In genomic region chr11:75553889-75554257, GRCh38 we compare ENCODE assay signal across 14 cellular contexts. TPM values are rescaled to one million over a fixed set of nuclear protein-coding genes. Genes with fewer than 3 reads are reported as not detected.
DNase-seq lines count a peak whose midpoint lies in the region; ATAC-seq and TF ChIP-seq lines count a peak whose summit lies in the region.
"Had no signal": no experiment of that assay in that cellular context is flagged by ENCODE, and none has a peak within 500 bp of the region (broad histone marks: within the 10 kb centered on the region; RNA-seq: fewer than 3 reads in every experiment).

No MANE protein-coding gene starts in this region.

- intact Hi-C loops in tibial artery (cut with DNase I; ENCODE audit: low total_unique reads) = no loop called here
- intact Hi-C loops in activated T-helper 1 cell treated with anti-CD3 and anti-CD28 coated beads, Interleukin-12 subunit alpha, Interleukin-12 subunit beta, Interleukin-2, Interleukin-4 antibody, amounts not matched to agents 30 ng/mL and 10 ng/mL and 1 ng/mL, durations not matched to agents 14 hours and 24 hours and 36 hours (cut with micrococcal nuclease) = no loop called here

- H3K9me3 Mint-ChIP-seq in mesothelial cell of epicardium = peaks cover 3% of the 10 kb centered on the region
- H3K9me3 Mint-ChIP-seq in activated T-helper 1 cell treated with anti-CD3 and anti-CD28 coated beads, Interleukin-12 subunit alpha, Interleukin-12 subunit beta, Interleukin-2, Interleukin-4 antibody, amounts not matched to agents 30 ng/mL and 10 ng/mL and 1 ng/mL, durations not matched to agents 14 hours and 24 hours and 36 hours = no peaks in the 10 kb centered on the region

- H3K4me3 ChIP-seq in coronary artery (no peak overlapping the region), tibial artery (peak overlapping the region; percentile 10 to 37)
- H3K4me3 ChIP-seq: GM12878, SJSA1, testis had no signal

- H3K27ac ChIP-seq in coronary artery (peak overlapping the region; percentile 89 to 94), tibial artery (peak overlapping the region; percentile 81 to 99)
- H3K27ac ChIP-seq: neutrophil, SJSA1 had no signal

- H3K27me3 ChIP-seq in tibial artery = no peaks in the 10 kb centered on the region
- H3K27me3 ChIP-seq: neutrophil, SJSA1, testis had no signal

- peak; percentile 54 for DNase-seq in LHCN-M2 (ENCODE audit: low read depth)
- DNase-seq in coronary artery (ENCODE audit: low spot score) = no peak
- DNase-seq in mesothelial cell of epicardium (ENCODE audit: low spot score in 2 of 2, unreplicated experiment in 2 of 2) = no peak
- DNase-seq in tibial artery = no peak
- DNase-seq in activated T-helper 1 cell treated with anti-CD3 and anti-CD28 coated beads, Interleukin-12 subunit alpha, Interleukin-12 subunit beta, Interleukin-2, Interleukin-4 antibody, amounts not matched to agents 30 ng/mL and 10 ng/mL and 1 ng/mL, durations not matched to agents 14 hours and 24 hours and 36 hours (ENCODE audit: low spot score) = no peak
- DNase-seq: activated CD4-positive, alpha-beta T cell treated with anti-CD3 and anti-CD28 coated beads for 4 hours; effector CD4-positive, alpha-beta T cell; stimulated activated CD4-positive, alpha-beta T cell treated with anti-CD3 and anti-CD28 coated beads, Interleukin-2, amount 100 ng/mL, for 24 hours had no signal

- no peaks in the 10 kb centered on the region for H3K9me3 ChIP-seq in tibial artery
- H3K9me3 ChIP-seq: neutrophil, SJSA1, testis had no signal

- peak overlapping the region; percentile 77 for H3K27ac Mint-ChIP-seq in mesothelial cell of epicardium
- no peak overlapping the region for H3K27ac Mint-ChIP-seq in activated T-helper 1 cell treated with anti-CD3 and anti-CD28 coated beads, Interleukin-12 subunit alpha, Interleukin-12 subunit beta, Interleukin-2, Interleukin-4 antibody, amounts not matched to agents 30 ng/mL and 10 ng/mL and 1 ng/mL, durations not matched to agents 14 hours and 24 hours and 36 hours

- H3K27me3 Mint-ChIP-seq in mesothelial cell of epicardium (ENCODE audit: low read depth) = no peaks in the 10 kb centered on the region
- peaks cover 6% of the 10 kb centered on the region for H3K27me3 Mint-ChIP-seq in activated T-helper 1 cell treated with anti-CD3 and anti-CD28 coated beads, Interleukin-12 subunit alpha, Interleukin-12 subunit beta, Interleukin-2, Interleukin-4 antibody, amounts not matched to agents 30 ng/mL and 10 ng/mL and 1 ng/mL, durations not matched to agents 14 hours and 24 hours and 36 hours (ENCODE audit: insufficient read depth)

- H3K4me3 Mint-ChIP-seq in mesothelial cell of epicardium = no peak overlapping the region
- no peak overlapping the region for H3K4me3 Mint-ChIP-seq in activated T-helper 1 cell treated with anti-CD3 and anti-CD28 coated beads, Interleukin-12 subunit alpha, Interleukin-12 subunit beta, Interleukin-2, Interleukin-4 antibody, amounts not matched to agents 30 ng/mL and 10 ng/mL and 1 ng/mL, durations not matched to agents 14 hours and 24 hours and 36 hours

- no peak for TF ChIP-seq CTCF in coronary artery (IDR thresholded peaks at IDR 0.05)
- no peak for TF ChIP-seq CTCF in mesothelial cell of epicardium (IDR thresholded peaks at IDR 0.05; ENCODE audit: unreplicated experiment)
- no peak for TF ChIP-seq CTCF in tibial artery (IDR thresholded peaks at IDR 0.05)

- H3K36me3 ChIP-seq in tibial artery = no peaks in the 10 kb centered on the region
- H3K36me3 ChIP-seq: neutrophil, SJSA1 had no signal

- H3K36me3 Mint-ChIP-seq in mesothelial cell of epicardium = no peaks in the 10 kb centered on the region
- H3K36me3 Mint-ChIP-seq in activated T-helper 1 cell treated with anti-CD3 and anti-CD28 coated beads, Interleukin-12 subunit alpha, Interleukin-12 subunit beta, Interleukin-2, Interleukin-4 antibody, amounts not matched to agents 30 ng/mL and 10 ng/mL and 1 ng/mL, durations not matched to agents 14 hours and 24 hours and 36 hours (ENCODE audit: low read depth) = no peaks in the 10 kb centered on the region

- peaks cover 0 to 51% (median 46%) of the 10 kb centered on the region in 4 donors for H3K4me1 ChIP-seq in tibial artery

- peaks cover 32% of the 10 kb centered on the region for H3K4me1 Mint-ChIP-seq in mesothelial cell of epicardium
- H3K4me1 Mint-ChIP-seq in activated T-helper 1 cell treated with anti-CD3 and anti-CD28 coated beads, Interleukin-12 subunit alpha, Interleukin-12 subunit beta, Interleukin-2, Interleukin-4 antibody, amounts not matched to agents 30 ng/mL and 10 ng/mL and 1 ng/mL, durations not matched to agents 14 hours and 24 hours and 36 hours (ENCODE audit: low read depth) = no peaks in the 10 kb centered on the region

- ATAC-seq in HG02642 (IDR thresholded peaks at IDR 0.05; ENCODE audit: poor library complexity, unreplicated experiment) = no peak
- no peak for ATAC-seq in activated CD4-positive, CD25-positive, alpha-beta regulatory T cell treated with anti-CD3 and anti-CD28 coated beads, Interleukin-2, amount 50 U/mL, for 24 hours

RNA-seq across cellular contexts. Expression of gene SERPINH1, which starts 8.2 kb away (rescaled TPM):
- total RNA-seq in LHCN-M2 (2014; rRNA removed) = 419 and 495 TPM in 2 replicates
- 383 TPM for polyA plus RNA-seq in LHCN-M2 (2012)
- total RNA-seq in mesothelial cell of epicardium = 360 to 375 TPM (median 373 TPM) in 3 replicates
- 24.1 and 25.3 TPM in 2 replicates for total RNA-seq in activated T-helper 1 cell treated with anti-CD3 and anti-CD28 coated beads, Interleukin-12 subunit alpha, Interleukin-12 subunit beta, Interleukin-2, Interleukin-4 antibody, amounts not matched to agents 30 ng/mL and 10 ng/mL and 1 ng/mL, durations not matched to agents 14 hours and 24 hours and 36 hours

RNA-seq across cellular contexts. Expression of gene GDPD5, which starts 28.1 kb away (rescaled TPM):
- total RNA-seq in LHCN-M2 (2014; rRNA removed) (1.3 and 1.6 TPM in 2 replicates), mesothelial cell of epicardium (8.0 to 8.2 TPM (median 8.1 TPM) in 3 replicates)
- polyA plus RNA-seq in LHCN-M2 (2012) = 7.8 TPM
- total RNA-seq in activated T-helper 1 cell treated with anti-CD3 and anti-CD28 coated beads, Interleukin-12 subunit alpha, Interleukin-12 subunit beta, Interleukin-2, Interleukin-4 antibody, amounts not matched to agents 30 ng/mL and 10 ng/mL and 1 ng/mL, durations not matched to agents 14 hours and 24 hours and 36 hours = 9.7 and 13.5 TPM in 2 replicates

Comparison
In these comparisons a context has a peak if more than half of its experiments do, and no peak if none do; other contexts are left out.
1. RNA of gene SERPINH1, which starts 8.2 kb away (total RNA-seq): 419 to 495 TPM in LHCN-M2 and 360 to 375 TPM in mesothelial cell of epicardium; 24.1 to 25.3 TPM in activated T-helper 1 cell treated with anti-CD3 and anti-CD28 coated beads, Interleukin-12 subunit alpha, Interleukin-12 subunit beta, Interleukin-2, Interleukin-4 antibody, amounts not matched to agents 30 ng/mL and 10 ng/mL and 1 ng/mL, durations not matched to agents 14 hours and 24 hours and 36 hours; every median in the first group is over 10 times any median in the second.